In genomic region chr12:52836042-52836466, GRCh38 we compare ENCODE assay signal across 9 cellular contexts. TPM values are rescaled to one million over a fixed set of nuclear protein-coding genes. Genes with fewer than 3 reads are reported as not detected.
DNase-seq lines count a peak whose midpoint lies in the region; ATAC-seq and TF ChIP-seq lines count a peak whose summit lies in the region.
"Had no signal": no experiment of that assay in that cellular context is flagged by ENCODE, and none has a peak within 500 bp of the region (broad histone marks: within the 10 kb centered on the region; RNA-seq: fewer than 3 reads in every experiment).

No MANE protein-coding gene starts in this region.

- H2AFZ ChIP-seq in mesenchymal stem cell (ENCODE audit: low read depth, low read length) = no peak overlapping the region

- H2BK15ac ChIP-seq in mesenchymal stem cell (ENCODE audit: low read depth, poor library complexity, severe bottlenecking) = peak overlapping the region; percentile 55

- H2BK120ac ChIP-seq in mesenchymal stem cell (ENCODE audit: low read depth, low read length) = no peak overlapping the region

- H3K9ac ChIP-seq in mesenchymal stem cell (ENCODE audit: low read length) = no peak overlapping the region

- no peak overlapping the region for H3K23ac ChIP-seq in mesenchymal stem cell (ENCODE audit: low read length in 2 of 2)

- ATAC-seq in stimulated activated effector memory CD8-positive, alpha-beta T cell treated with anti-CD3 and anti-CD28 coated beads, Interleukin-12 subunit alpha, Interleukin-12 subunit beta, amount 100 ng/mL, for 72 hours = peak; percentile 98

- peaks cover 8% of the 10 kb centered on the region for H3K27me3 Mint-ChIP-seq in activated T-helper 1 cell treated with anti-CD3 and anti-CD28 coated beads, Interleukin-12 subunit alpha, Interleukin-12 subunit beta, Interleukin-2, Interleukin-4 antibody, amounts not matched to agents 30 ng/mL and 10 ng/mL and 1 ng/mL, durations not matched to agents 14 hours and 24 hours and 36 hours (ENCODE audit: insufficient read depth)

- H3K79me1 ChIP-seq in mesenchymal stem cell (replicated peaks; ENCODE audit: low read length, poor library complexity, severe bottlenecking) = no peaks in the 10 kb centered on the region

- WGBS in mesenchymal stem cell = 51% methylated on average over 6 of the region's 7 CpGs
- WGBS in transverse colon (ENCODE audit: low coverage in 1 of 2), 2 donors = 68% methylated on average over 7 of the region's 7 CpGs; no CpG with 5 or more reads in 1 of the 2 donors

- no peak overlapping the region for H3K14ac ChIP-seq in mesenchymal stem cell (ENCODE audit: low read length in 2 of 2)

- no peak overlapping the region for H2AK5ac ChIP-seq in mesenchymal stem cell (ENCODE audit: low read length, severe bottlenecking)

- H3K4me3 ChIP-seq in mesenchymal stem cell (ENCODE audit: insufficient read depth in 1 of 2, low read depth in 1 of 2, low read length in 2 of 2) (no peak overlapping the region), transverse colon (no peak overlapping the region)

- no peaks in the 10 kb centered on the region for H3K36me3 Mint-ChIP-seq in activated T-helper 1 cell treated with anti-CD3 and anti-CD28 coated beads, Interleukin-12 subunit alpha, Interleukin-12 subunit beta, Interleukin-2, Interleukin-4 antibody, amounts not matched to agents 30 ng/mL and 10 ng/mL and 1 ng/mL, durations not matched to agents 14 hours and 24 hours and 36 hours (ENCODE audit: low read depth)
- H3K36me3 Mint-ChIP-seq in stimulated activated effector memory CD8-positive, alpha-beta T cell treated with anti-CD3 and anti-CD28 coated beads, Interleukin-12 subunit alpha, Interleukin-12 subunit beta, amount 100 ng/mL, for 72 hours = peaks cover 6% of the 10 kb centered on the region

- H3K27ac ChIP-seq in mesenchymal stem cell (ENCODE audit: low read length, poor library complexity, severe bottlenecking) (no peak overlapping the region), transverse colon (no peak overlapping the region)

- H2BK5ac ChIP-seq in mesenchymal stem cell (ENCODE audit: low read depth, low read length, poor library complexity, severe bottlenecking) = no peak overlapping the region

- peak overlapping the region in 1 of 2 experiments; percentile 76 for H3K4ac ChIP-seq in mesenchymal stem cell (ENCODE audit: low read depth in 1 of 2, low read length in 2 of 2)

- H3K9me3 Mint-ChIP-seq in activated T-helper 1 cell treated with anti-CD3 and anti-CD28 coated beads, Interleukin-12 subunit alpha, Interleukin-12 subunit beta, Interleukin-2, Interleukin-4 antibody, amounts not matched to agents 30 ng/mL and 10 ng/mL and 1 ng/mL, durations not matched to agents 14 hours and 24 hours and 36 hours = no peaks in the 10 kb centered on the region
- H3K9me3 Mint-ChIP-seq in stimulated activated effector memory CD8-positive, alpha-beta T cell treated with anti-CD3 and anti-CD28 coated beads, Interleukin-12 subunit alpha, Interleukin-12 subunit beta, amount 100 ng/mL, for 72 hours = no peaks in the 10 kb centered on the region

- H3K36me3 ChIP-seq in mesenchymal stem cell (ENCODE audit: control insufficient read depth in 1 of 2, insufficient read depth in 2 of 2, low read depth in 1 of 2, low read length in 2 of 2) = peaks cover 0 to 2% of the 10 kb centered on the region in 2 experiments
- no peaks in the 10 kb centered on the region for H3K36me3 ChIP-seq in transverse colon

- H3K27me3 ChIP-seq in mesenchymal stem cell (ENCODE audit: control insufficient read depth in 1 of 2, insufficient read depth in 1 of 2, low read length in 2 of 2) (peaks cover 0 to 39% of the 10 kb centered on the region in 2 experiments), transverse colon (peaks cover 4% of the 10 kb centered on the region)

- no peak for TF ChIP-seq EP300 in transverse colon (IDR thresholded peaks at IDR 0.05; ENCODE audit: low read depth)

- in situ Hi-C loops in transverse colon (cut with MboI; ENCODE audit: low pct_ligation_motif_present in 1 of 4, low pct_unique_long_range_greater_than_20kb in 1 of 4, low sequenced_read_pairs in 3 of 4) = no loop called here

- H3K4me1 ChIP-seq in mesenchymal stem cell (ENCODE audit: control insufficient read depth, insufficient read depth, low read depth, low read length) (peaks cover 28% of the 10 kb centered on the region), transverse colon (no peaks in the 10 kb centered on the region)

- no peak overlapping the region for H3K4me2 ChIP-seq in mesenchymal stem cell (ENCODE audit: low read length, poor library complexity, severe bottlenecking)

- DNase-seq in RPMI7951 (ENCODE audit: low read depth) (peak; percentile 94), mesenchymal stem cell (peak; percentile 76), cerebellar nuclear complex (lab: John Stamatoyannopoulos, UW) (no peak), NCI-H2171 treated with DMSO at 0.1 percent for 48 hours (lab: John Stamatoyannopoulos, UW) (no peak), transverse colon (no peak)
- no peak for DNase-seq in activated T-helper 1 cell treated with anti-CD3 and anti-CD28 coated beads, Interleukin-12 subunit alpha, Interleukin-12 subunit beta, Interleukin-2, Interleukin-4 antibody, amounts not matched to agents 30 ng/mL and 10 ng/mL and 1 ng/mL, durations not matched to agents 14 hours and 24 hours and 36 hours (ENCODE audit: low spot score)
- peak; percentile 52 to 69 for DNase-seq in stimulated activated effector memory CD8-positive, alpha-beta T cell treated with anti-CD3 and anti-CD28 coated beads, Interleukin-12 subunit alpha, Interleukin-12 subunit beta, amount 100 ng/mL, for 72 hours (ENCODE audit: low spot score in 2 of 2)

- H4K91ac ChIP-seq in mesenchymal stem cell (ENCODE audit: low read length) = peak overlapping the region; percentile 71

- peak overlapping the region in 1 of 2 experiments; percentile 30 for H2BK12ac ChIP-seq in mesenchymal stem cell (ENCODE audit: low read length in 2 of 2)

- no peak for TF ChIP-seq CTCF in transverse colon (IDR thresholded peaks at IDR 0.05)

- peak overlapping the region; percentile 2 for H3K4me3 Mint-ChIP-seq in activated T-helper 1 cell treated with anti-CD3 and anti-CD28 coated beads, Interleukin-12 subunit alpha, Interleukin-12 subunit beta, Interleukin-2, Interleukin-4 antibody, amounts not matched to agents 30 ng/mL and 10 ng/mL and 1 ng/mL, durations not matched to agents 14 hours and 24 hours and 36 hours
- H3K4me3 Mint-ChIP-seq in stimulated activated effector memory CD8-positive, alpha-beta T cell treated with anti-CD3 and anti-CD28 coated beads, Interleukin-12 subunit alpha, Interleukin-12 subunit beta, amount 100 ng/mL, for 72 hours = peak overlapping the region; percentile 63

- H3K27ac Mint-ChIP-seq in activated T-helper 1 cell treated with anti-CD3 and anti-CD28 coated beads, Interleukin-12 subunit alpha, Interleukin-12 subunit beta, Interleukin-2, Interleukin-4 antibody, amounts not matched to agents 30 ng/mL and 10 ng/mL and 1 ng/mL, durations not matched to agents 14 hours and 24 hours and 36 hours = peak overlapping the region; percentile 77
- peak overlapping the region; percentile 91 for H3K27ac Mint-ChIP-seq in stimulated activated effector memory CD8-positive, alpha-beta T cell treated with anti-CD3 and anti-CD28 coated beads, Interleukin-12 subunit alpha, Interleukin-12 subunit beta, amount 100 ng/mL, for 72 hours

- TF ChIP-seq POLR2A in transverse colon (IDR thresholded peaks at IDR 0.05) = no peak

- H3K4me1 Mint-ChIP-seq in activated T-helper 1 cell treated with anti-CD3 and anti-CD28 coated beads, Interleukin-12 subunit alpha, Interleukin-12 subunit beta, Interleukin-2, Interleukin-4 antibody, amounts not matched to agents 30 ng/mL and 10 ng/mL and 1 ng/mL, durations not matched to agents 14 hours and 24 hours and 36 hours (ENCODE audit: low read depth) = peaks cover 31% of the 10 kb centered on the region
- H3K4me1 Mint-ChIP-seq in stimulated activated effector memory CD8-positive, alpha-beta T cell treated with anti-CD3 and anti-CD28 coated beads, Interleukin-12 subunit alpha, Interleukin-12 subunit beta, amount 100 ng/mL, for 72 hours = peaks cover 33% of the 10 kb centered on the region

- intact Hi-C loops in activated T-helper 1 cell treated with anti-CD3 and anti-CD28 coated beads, Interleukin-12 subunit alpha, Interleukin-12 subunit beta, Interleukin-2, Interleukin-4 antibody, amounts not matched to agents 30 ng/mL and 10 ng/mL and 1 ng/mL, durations not matched to agents 14 hours and 24 hours and 36 hours (cut with micrococcal nuclease) = no loop called here
- intact Hi-C loops in transverse colon (cut with DNase I; ENCODE audit: low total_unique reads) = no loop called here

- no peak overlapping the region for H3K18ac ChIP-seq in mesenchymal stem cell (ENCODE audit: low read depth in 1 of 2, low read length in 2 of 2)

- H3K9me3 ChIP-seq in mesenchymal stem cell (ENCODE audit: control insufficient read depth, low read length) = no peaks in the 10 kb centered on the region
- no peaks in the 10 kb centered on the region for H3K9me3 ChIP-seq in transverse colon

- peak overlapping the region; percentile 19 for H4K8ac ChIP-seq in mesenchymal stem cell (ENCODE audit: low read length)

RNA-seq across cellular contexts. Expression of gene KRT79, which starts 1.9 kb away (rescaled TPM):
- 3.3 and 4.8 TPM in 2 replicates for total RNA-seq in RPMI7951 (2014; rRNA removed; shearing (Covaris generic))
- total RNA-seq in activated T-helper 1 cell treated with anti-CD3 and anti-CD28 coated beads, Interleukin-12 subunit alpha, Interleukin-12 subunit beta, Interleukin-2, Interleukin-4 antibody, amounts not matched to agents 30 ng/mL and 10 ng/mL and 1 ng/mL, durations not matched to agents 14 hours and 24 hours and 36 hours = not detected in 2 replicates
- polyA plus RNA-seq in mesenchymal stem cell (2013, experiment 1 of 2) = not detected
- polyA plus RNA-seq in mesenchymal stem cell (2013, experiment 2 of 2) = 0.03 TPM
- total RNA-seq in transverse colon = not detected
- total RNA-seq: MCF 10A, mononuclear cell had no signal

RNA-seq across cellular contexts. Expression of gene KRT78, which starts 12.7 kb away (rescaled TPM):
- total RNA-seq in RPMI7951 (2014; rRNA removed; shearing (Covaris generic)) = 0.20 and 0.36 TPM in 2 replicates
- not detected in 2 replicates for total RNA-seq in activated T-helper 1 cell treated with anti-CD3 and anti-CD28 coated beads, Interleukin-12 subunit alpha, Interleukin-12 subunit beta, Interleukin-2, Interleukin-4 antibody, amounts not matched to agents 30 ng/mL and 10 ng/mL and 1 ng/mL, durations not matched to agents 14 hours and 24 hours and 36 hours
- polyA plus RNA-seq in mesenchymal stem cell (2013, experiment 1 of 2) = not detected
- not detected for polyA plus RNA-seq in mesenchymal stem cell (2013, experiment 2 of 2)
- not detected for total RNA-seq in transverse colon
- total RNA-seq: MCF 10A, mononuclear cell had no signal

RNA-seq across cellular contexts. Expression of gene KRT4, which starts 22.1 kb away (rescaled TPM):
- not detected in 2 replicates for total RNA-seq in RPMI7951 (2014; rRNA removed; shearing (Covaris generic))
- total RNA-seq in activated T-helper 1 cell treated with anti-CD3 and anti-CD28 coated beads, Interleukin-12 subunit alpha, Interleukin-12 subunit beta, Interleukin-2, Interleukin-4 antibody, amounts not matched to agents 30 ng/mL and 10 ng/mL and 1 ng/mL, durations not matched to agents 14 hours and 24 hours and 36 hours = not detected in 2 replicates
- not detected for polyA plus RNA-seq in mesenchymal stem cell (2013, experiment 1 of 2)
- polyA plus RNA-seq in mesenchymal stem cell (2013, experiment 2 of 2) = not detected
- not detected for total RNA-seq in transverse colon
- total RNA-seq: MCF 10A, mononuclear cell had no signal

RNA-seq across cellular contexts. Expression of gene KRT3, which starts 40.1 kb away (rescaled TPM):
- 0.12 TPM in 1 of 2 replicates, not detected in the other for total RNA-seq in RPMI7951 (2014; rRNA removed; shearing (Covaris generic))
- total RNA-seq in activated T-helper 1 cell treated with anti-CD3 and anti-CD28 coated beads, Interleukin-12 subunit alpha, Interleukin-12 subunit beta, Interleukin-2, Interleukin-4 antibody, amounts not matched to agents 30 ng/mL and 10 ng/mL and 1 ng/mL, durations not matched to agents 14 hours and 24 hours and 36 hours = 0.08 TPM in 1 of 2 replicates, not detected in the other
- polyA plus RNA-seq in mesenchymal stem cell (2013, experiment 1 of 2) = not detected
- not detected for polyA plus RNA-seq in mesenchymal stem cell (2013, experiment 2 of 2)
- not detected for total RNA-seq in transverse colon
- total RNA-seq: MCF 10A, mononuclear cell had no signal

RNA-seq across cellular contexts. Expression of gene KRT76, which starts 58.9 kb away (rescaled TPM):
- total RNA-seq in RPMI7951 (2014; rRNA removed; shearing (Covaris generic)) = not detected in 2 replicates
- total RNA-seq in activated T-helper 1 cell treated with anti-CD3 and anti-CD28 coated beads, Interleukin-12 subunit alpha, Interleukin-12 subunit beta, Interleukin-2, Interleukin-4 antibody, amounts not matched to agents 30 ng/mL and 10 ng/mL and 1 ng/mL, durations not matched to agents 14 hours and 24 hours and 36 hours = not detected in 2 replicates
- not detected for polyA plus RNA-seq in mesenchymal stem cell (2013, experiment 1 of 2)
- polyA plus RNA-seq in mesenchymal stem cell (2013, experiment 2 of 2) = not detected
- not detected for total RNA-seq in transverse colon
- total RNA-seq: MCF 10A, mononuclear cell had no signal

Comparison
In these comparisons a context has a peak if more than half of its experiments do, and no peak if none do; other contexts are left out.
1. DNase-seq: peak in RPMI7951 (single experiment), mesenchymal stem cell (single experiment) and stimulated activated effector memory CD8-positive, alpha-beta T cell treated with anti-CD3 and anti-CD28 coated beads, Interleukin-12 subunit alpha, Interleukin-12 subunit beta, amount 100 ng/mL, for 72 hours (2 of 2); none in activated T-helper 1 cell treated with anti-CD3 and anti-CD28 coated beads, Interleukin-12 subunit alpha, Interleukin-12 subunit beta, Interleukin-2, Interleukin-4 antibody, amounts not matched to agents 30 ng/mL and 10 ng/mL and 1 ng/mL, durations not matched to agents 14 hours and 24 hours and 36 hours (single experiment), cerebellar nuclear complex (0 of 2), NCI-H2171 treated with DMSO at 0.1 percent for 48 hours (single experiment) and transverse colon (single experiment).